8 cellular contexts compared by ENCODE assay signal in the genomic region with DNA sequence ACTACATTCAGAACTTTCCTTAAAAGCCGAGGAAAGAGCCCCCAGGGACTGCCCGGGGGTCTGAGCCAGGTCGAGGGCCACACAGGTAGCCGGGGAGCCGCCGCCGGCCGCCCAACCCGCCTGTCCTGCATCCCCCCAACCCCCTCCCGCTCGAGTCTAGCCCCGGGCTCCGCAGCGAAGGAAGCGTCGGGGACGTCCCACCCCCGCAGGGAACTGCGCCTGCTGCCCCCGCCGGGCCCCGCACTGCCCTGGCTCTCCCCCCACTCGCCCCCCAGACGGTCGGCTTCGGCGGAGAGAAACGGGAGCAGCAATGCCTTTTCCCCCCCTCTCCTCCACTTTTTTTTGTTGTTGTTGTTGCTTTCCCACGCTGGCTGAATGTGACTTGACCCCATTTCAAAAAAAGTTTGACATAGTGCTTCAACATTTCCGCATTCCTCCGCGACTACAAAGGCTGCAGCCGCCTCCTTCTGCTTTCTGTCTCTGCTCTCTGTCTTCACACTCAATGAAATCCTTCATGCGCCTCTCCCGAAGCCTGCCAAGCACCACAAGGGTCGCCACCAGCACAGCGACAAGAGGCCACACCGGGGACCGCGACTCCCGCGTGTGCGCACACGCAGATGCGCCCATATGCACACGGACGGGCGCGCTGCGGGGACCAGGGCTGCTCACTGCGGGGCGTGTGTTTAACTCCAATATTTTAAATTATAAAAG. TPM values are rescaled to one million over a fixed set of nuclear protein-coding genes. Genes with fewer than 3 reads are reported as not detected.
A peak's percentile ranks its signal among the peaks of the same experiment; 100 is the strongest.
DNase-seq lines count a peak whose midpoint lies in the region; ATAC-seq and TF ChIP-seq lines count a peak whose summit lies in the region.

No MANE protein-coding gene starts in this region.

- 1% methylated on average over 38 to 41 of the region's 52 CpGs for WGBS in lower leg skin, 2 donors

- H3K9me3 Mint-ChIP-seq in activated CD4-positive, alpha-beta T cell treated with anti-CD3 and anti-CD28 coated beads, Interleukin-2, amount 10 ng/mL, durations not matched to agents 24 days and 14 days: no peaks in the 10 kb centered on the region

- H3K9me3 ChIP-seq in duodenal mucosa (ENCODE audit: control insufficient read depth in 1 of 2, low read length in 2 of 2): no peaks in the 10 kb centered on the region

- H3K4me3 Mint-ChIP-seq in activated CD4-positive, alpha-beta T cell treated with anti-CD3 and anti-CD28 coated beads, Interleukin-2, amount 10 ng/mL, durations not matched to agents 24 days and 14 days: peak overlapping the region; percentile 99

- peak overlapping the region; percentile 59 for H3K27ac ChIP-seq in duodenal mucosa (ENCODE audit: low read depth, low read length)

- H3K4me1 ChIP-seq in duodenal mucosa (ENCODE audit: control insufficient read depth in 1 of 2, insufficient read depth in 2 of 2, low read length in 2 of 2): peaks cover 23 to 24% of the 10 kb centered on the region in 2 donors

- H3K9ac ChIP-seq in duodenal mucosa (ENCODE audit: low read depth in 1 of 2, low read length in 2 of 2): peak overlapping the region; percentile 90 to 96

- TF ChIP-seq POLR2A in lower leg skin (IDR thresholded peaks at IDR 0.05) (peak in 1 of 2 donors; percentile 8), GM18505 (IDR thresholded peaks at IDR 0.05; ENCODE audit: borderline replicate concordance, extremely low read depth, insufficient read depth, insufficient read length) (no peak)

- H3K4me1 Mint-ChIP-seq in activated CD4-positive, alpha-beta T cell treated with anti-CD3 and anti-CD28 coated beads, Interleukin-2, amount 10 ng/mL, durations not matched to agents 24 days and 14 days: peaks cover 29% of the 10 kb centered on the region

- H3K4me3 ChIP-seq in GM12875 (ENCODE audit: low read depth, low read length): peak overlapping the region; percentile 72
- peak overlapping the region; percentile 97 to 99 for H3K4me3 ChIP-seq in duodenal mucosa (ENCODE audit: low read depth in 1 of 2, low read length in 2 of 2)
- H3K4me3 ChIP-seq in lower leg skin (ENCODE audit: low read depth, poor library complexity, severe bottlenecking): peak overlapping the region; percentile 72

- no peaks in the 10 kb centered on the region for H3K36me3 ChIP-seq in duodenal mucosa (ENCODE audit: control insufficient read depth in 1 of 2, insufficient read depth in 2 of 2, low read length in 2 of 2)

- ATAC-seq in GM18505 (IDR thresholded peaks at IDR 0.05; ENCODE audit: unreplicated experiment): no peak

- peak overlapping the region; percentile 100 for H3K27ac Mint-ChIP-seq in activated CD4-positive, alpha-beta T cell treated with anti-CD3 and anti-CD28 coated beads, Interleukin-2, amount 10 ng/mL, durations not matched to agents 24 days and 14 days

- no peaks in the 10 kb centered on the region for H3K27me3 ChIP-seq in duodenal mucosa (ENCODE audit: control insufficient read depth in 1 of 2, insufficient read depth in 2 of 2, low read length in 2 of 2)

- intact Hi-C loops in activated CD4-positive, alpha-beta T cell treated with anti-CD3 and anti-CD28 coated beads, Interleukin-2, amount 10 ng/mL, durations not matched to agents 24 days and 14 days (cut with micrococcal nuclease): loop anchor here (5.0 to 10.0 kb wide), 2 partner anchors 390 to 703 kb away; a partner anchor contains a TSS
- intact Hi-C loops in lower leg skin (cut with DNase I; ENCODE audit: low total_unique reads): no loop called here

- DNase-seq in NCI-H1930 (lab: John Stamatoyannopoulos, UW): peak; percentile 19 to 38
- peak; percentile 86 for DNase-seq in activated CD4-positive, alpha-beta T cell treated with anti-CD3 and anti-CD28 coated beads, Interleukin-2, amount 10 ng/mL, durations not matched to agents 24 days and 14 days
- DNase-seq in lower leg skin (ENCODE audit: low spot score in 2 of 2): peak; percentile 60 to 88
- DNase-seq in stimulated activated CD4-positive, alpha-beta T cell treated with anti-CD3 and anti-CD28 coated beads, Interleukin-4, amount 100 ng/mL, for 48 hours (ENCODE audit: low read depth in 2 of 2): peak; percentile 45 to 47
- DNase-seq in COR-L47 (lab: John Stamatoyannopoulos, UW): no peak

- peaks cover 19% of the 10 kb centered on the region for H3K27me3 Mint-ChIP-seq in activated CD4-positive, alpha-beta T cell treated with anti-CD3 and anti-CD28 coated beads, Interleukin-2, amount 10 ng/mL, durations not matched to agents 24 days and 14 days

- TF ChIP-seq CTCF in GM12875 (IDR thresholded peaks at IDR 0.05; ENCODE audit: borderline replicate concordance, insufficient read depth, low read depth, low read length) (no peak), lower leg skin (IDR thresholded peaks at IDR 0.05) (no peak)

- peaks cover 48% of the 10 kb centered on the region for H3K36me3 Mint-ChIP-seq in activated CD4-positive, alpha-beta T cell treated with anti-CD3 and anti-CD28 coated beads, Interleukin-2, amount 10 ng/mL, durations not matched to agents 24 days and 14 days (ENCODE audit: low read depth)

RNA-seq across cellular contexts. Expression of a gene that starts 1.1 kb away (rescaled TPM):
- total RNA-seq in activated CD4-positive, alpha-beta T cell treated with anti-CD3 and anti-CD28 coated beads, Interleukin-2, amount 10 ng/mL, durations not matched to agents 24 days and 14 days: 274 and 277 TPM in 2 replicates
- total RNA-seq in lower leg skin: 10 to 100 TPM; 43.6 to 85.1 (median 63.3) TPM
